ENCODE assay signal across 9 cellular contexts in the genomic region with DNA sequence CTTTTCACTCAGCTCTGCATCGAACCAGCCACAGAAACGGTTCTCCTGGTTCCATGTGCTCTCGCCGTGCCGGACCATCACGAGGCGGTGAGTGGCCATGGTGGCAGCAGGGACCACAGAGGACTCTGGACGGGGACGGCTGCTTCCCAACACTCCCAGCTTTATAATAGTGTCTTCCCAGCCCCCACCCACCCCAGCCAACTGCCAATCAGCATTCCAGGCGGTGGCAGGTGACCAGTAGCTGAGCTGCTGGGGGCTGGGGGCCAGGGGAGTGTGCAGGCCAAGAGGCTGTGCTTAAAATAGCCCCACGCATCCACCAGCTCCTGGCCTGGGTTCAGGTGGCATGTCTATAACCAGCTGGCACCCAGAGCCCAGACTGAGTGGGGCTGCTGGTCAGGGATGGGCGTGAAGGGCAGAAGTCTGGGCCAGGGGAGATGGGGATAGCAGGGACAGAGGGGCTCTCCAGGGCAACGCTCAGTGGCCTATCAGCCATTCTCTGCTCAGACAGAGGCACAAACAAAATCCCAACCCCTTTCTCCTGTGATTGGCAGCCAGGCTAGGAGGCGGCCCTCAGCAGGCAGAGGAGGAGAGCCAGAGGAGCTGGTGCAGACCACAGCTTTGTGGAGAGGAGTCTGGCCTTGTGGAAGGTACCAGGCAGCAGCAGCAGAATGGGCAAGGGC. TPM values are rescaled to one million over a fixed set of nuclear protein-coding genes. Genes with fewer than 3 reads are reported as not detected.
DNase-seq lines count a peak whose midpoint lies in the region; ATAC-seq and TF ChIP-seq lines count a peak whose summit lies in the region.
"Had no signal": no experiment of that assay in that cellular context is flagged by ENCODE, and none has a peak within 500 bp of the region (broad histone marks: within the 10 kb centered on the region; RNA-seq: fewer than 3 reads in every experiment).

A gene (minus strand): TSS at position 137 of the 680 bp plus-strand sequence. CDS start 38 bp downstream, at position 99.

- TF ChIP-seq POLR2A in right lobe of liver (IDR thresholded peaks at IDR 0.05) = no peak

- TF ChIP-seq CTCF in right lobe of liver (IDR thresholded peaks at IDR 0.05) = no peak
- no peak for TF ChIP-seq CTCF in mammary epithelial cell (conservative IDR thresholded peaks at IDR 0.05 in 1 of 2, IDR thresholded peaks at IDR 0.05 in 1 of 2; ENCODE audit: extremely low read depth in 1 of 2, insufficient read depth in 1 of 2, low read depth in 1 of 2, low read length in 2 of 2)

- no peaks in the 10 kb centered on the region for H4K20me1 ChIP-seq in Karpas-422 (ENCODE audit: insufficient read depth, low read depth, low read length)
- H4K20me1 ChIP-seq in mammary epithelial cell (ENCODE audit: insufficient read depth, low read length) = no peaks in the 10 kb centered on the region

- H3K4me1 ChIP-seq in Karpas-422 (ENCODE audit: low read length) (peaks cover 22% of the 10 kb centered on the region), right lobe of liver (peaks cover 0 to 19% (median 3%) of the 10 kb centered on the region in 4 donors), mammary epithelial cell (ENCODE audit: insufficient read depth, low read length) (peaks cover 1% of the 10 kb centered on the region)

- intact Hi-C loops in right lobe of liver (cut with DNase I) (no loop called here), mammary epithelial cell (cut with micrococcal nuclease) (no loop called here)

- no peak within 1 kb of the TSS for H3K4me2 ChIP-seq in Karpas-422 (ENCODE audit: low read depth, low read length, poor library complexity, severe bottlenecking)
- H3K4me2 ChIP-seq in mammary epithelial cell (ENCODE audit: insufficient read depth, low read depth, low read length) = no peak within 1 kb of the TSS

- BruUV-seq in mammary epithelial cell (replicated peaks; lab: Mats Ljungman, UMichigan) = no TSS peak

- ATAC-seq in right lobe of liver (no peak), GM18502 (IDR thresholded peaks at IDR 0.05; ENCODE audit: poor library complexity, unreplicated experiment) (no peak), GM18519 (IDR thresholded peaks at IDR 0.05; ENCODE audit: low FRiP score, unreplicated experiment) (no peak), GM19452 (IDR thresholded peaks at IDR 0.05; ENCODE audit: unreplicated experiment) (no peak)

- dilution Hi-C loops in mammary epithelial cell (cut with HindIII; ENCODE audit: low sequenced_read_pairs) = no loop called here

- H3K9me3 ChIP-seq in Karpas-422 (ENCODE audit: low read length) (no peaks in the 10 kb centered on the region), right lobe of liver (no peaks in the 10 kb centered on the region), mammary epithelial cell (replicated peaks; ENCODE audit: insufficient read depth, low read length) (no peaks in the 10 kb centered on the region)

- DNase-seq in Ammon's horn (ENCODE audit: low spot score) = peak; percentile 68
- peak; percentile 77 for DNase-seq in Karpas-422
- peak; percentile 36 for DNase-seq in amniotic epithelial cell (ENCODE audit: low read depth)
- DNase-seq in right lobe of liver = peak in 2 of 3 donors; percentile 52 to 57
- DNase-seq in mammary epithelial cell = no peak

- H3K79me2 ChIP-seq in Karpas-422 (ENCODE audit: low read length) = no peaks in the 10 kb centered on the region
- no peaks in the 10 kb centered on the region for H3K79me2 ChIP-seq in mammary epithelial cell (ENCODE audit: insufficient read depth, low read length)

- CTCF ChIA-PET in mammary epithelial cell (lab: Charles Lee; ENCODE audit: low non-redundant PET) = no interaction called here

- 31% methylated on average over 2 of the region's 14 CpGs for WGBS in right lobe of liver (ENCODE audit: insufficient coverage, low coverage, low lambda C conversion rate, missing lambda C conversion rate)
- 53% methylated on average over 11 of the region's 14 CpGs for WGBS in mammary epithelial cell (ENCODE audit: low coverage, missing lambda C conversion rate)

- no peak within 1 kb of the TSS for H3K4me3 ChIP-seq in Karpas-422 (ENCODE audit: low read length)
- no peak within 1 kb of the TSS for H3K4me3 ChIP-seq in right lobe of liver
- H3K4me3 ChIP-seq in mammary epithelial cell (replicated peaks in 1 of 3; ENCODE audit: insufficient read depth in 1 of 3, low read depth in 2 of 3, low read length in 3 of 3) = no peak within 1 kb of the TSS

- H3K9me2 ChIP-seq in Karpas-422 (replicated peaks; ENCODE audit: insufficient read depth, low read length) = no peaks in the 10 kb centered on the region

- H3K36me3 ChIP-seq in Karpas-422 (ENCODE audit: insufficient read depth, low read length) = peaks cover 24% of the 10 kb centered on the region
- peaks cover 0 to 11% (median 0%) of the 10 kb centered on the region in 4 donors for H3K36me3 ChIP-seq in right lobe of liver
- H3K36me3 ChIP-seq in mammary epithelial cell (ENCODE audit: insufficient read depth, low read length) = peaks cover 6% of the 10 kb centered on the region

- H2AFZ ChIP-seq in Karpas-422 (ENCODE audit: low read length) (no peak within 1 kb of the TSS), mammary epithelial cell (ENCODE audit: low read depth, low read length) (no peak within 1 kb of the TSS)

- H3K27me3 ChIP-seq in Karpas-422 (ENCODE audit: low read length) (no peaks in the 10 kb centered on the region), right lobe of liver (no peaks in the 10 kb centered on the region), mammary epithelial cell (ENCODE audit: insufficient read depth, low read length) (no peaks in the 10 kb centered on the region)

- in situ Hi-C loops in mammary epithelial cell (cut with MboI; ENCODE audit: low sequenced_read_pairs in 2 of 2) = no loop called here

- H3K9ac ChIP-seq in Karpas-422 (ENCODE audit: low read length) (peak within 1 kb of the TSS; percentile 27; the same call in 1 of the 2 replicates), mammary epithelial cell (ENCODE audit: insufficient read depth, low read length) (no peak within 1 kb of the TSS)

- H3K27ac ChIP-seq in Karpas-422 (ENCODE audit: low read length) (peak within 1 kb of the TSS; percentile 30), right lobe of liver (no peak within 1 kb of the TSS), mammary epithelial cell (ENCODE audit: insufficient read depth, low read depth, low read length) (no peak within 1 kb of the TSS)

RNA-seq across cellular contexts. Expression of the gene that starts here (rescaled TPM):
- total RNA-seq in Karpas-422 (2014; rRNA removed; shearing (Covaris generic); ENCODE audit: low replicate concordance) = 1.9 TPM in 1 of 2 replicates, not detected in the other
- total RNA-seq in right lobe of liver = under 1 TPM in 3 of 6 experiments, not detected in 3; 0.31 to 0.56 (median 0.46) TPM
- not detected for total RNA-seq in mammary epithelial cell
- not detected for polyA plus RNA-seq in mammary epithelial cell
- polyA minus RNA-seq in mammary epithelial cell = not detected
- polyA plus RNA-seq: neural cell had no signal

Comparison
In these comparisons a context has a peak if more than half of its experiments do, and no peak if none do; other contexts are left out.
1. Peak in DNase-seq in right lobe of liver; RNA of the gene not detected or under 1 TPM.